In the genomic region with DNA sequence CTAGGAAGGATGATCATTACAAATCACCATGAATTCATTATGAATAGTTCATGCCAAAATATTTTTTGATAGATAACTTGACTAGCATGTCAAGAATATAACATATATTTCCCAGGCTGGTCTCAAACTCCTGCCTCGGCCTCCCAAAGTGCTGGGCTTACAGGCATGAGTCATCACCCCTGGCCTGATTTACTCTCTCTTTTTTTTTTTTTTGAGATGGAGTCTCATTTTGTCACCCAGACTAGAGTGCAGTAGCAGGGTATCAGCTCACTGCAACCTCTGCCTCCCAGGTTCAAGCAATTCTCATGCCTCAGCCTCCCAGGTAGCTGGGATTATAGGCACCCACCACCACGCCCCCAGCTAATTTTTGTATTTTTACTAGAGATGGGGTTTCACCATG, we compare ENCODE assay signal across 2 cellular contexts.
TF ChIP-seq lines count a peak whose summit lies in the region.
"Not testable (repeated sequence)": the region's sequence is repeated elsewhere in the genome, so short reads cannot be mapped to it uniquely, and the experiment has no call there.

No MANE protein-coding gene starts in this region.

TF ChIP-seq in HEK293, 187 proteins besides CTCF, POLR2A, EP300 and RAD21:
- TF ChIP-seq GLIS1 (tag by site-specific recombination; IDR thresholded peaks at IDR 0.05) (peak; percentile 54; the same call in 1 of the 2 replicates), ZNF585B (tag by site-specific recombination; IDR thresholded peaks at IDR 0.05) (peak; percentile 54; the same call in 1 of the 2 replicates)

TF ChIP-seq in K562, 482 proteins besides CTCF, POLR2A, EP300 and RAD21:
- TF ChIP-seq, protein P1, sequence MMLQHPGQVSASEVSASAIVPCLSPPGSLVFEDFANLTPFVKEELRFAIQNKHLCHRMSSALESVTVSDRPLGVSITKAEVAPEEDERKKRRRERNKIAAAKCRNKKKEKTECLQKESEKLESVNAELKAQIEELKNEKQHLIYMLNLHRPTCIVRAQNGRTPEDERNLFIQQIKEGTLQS (IDR thresholded peaks at IDR 0.05), result peak; percentile 63; the same call in 1 of the 2 replicates
- TF ChIP-seq, protein P1 (CRISPR knock-in tag; conservative IDR thresholded peaks at IDR 0.05), result not testable (repeated sequence)
